In the genomic region with DNA sequence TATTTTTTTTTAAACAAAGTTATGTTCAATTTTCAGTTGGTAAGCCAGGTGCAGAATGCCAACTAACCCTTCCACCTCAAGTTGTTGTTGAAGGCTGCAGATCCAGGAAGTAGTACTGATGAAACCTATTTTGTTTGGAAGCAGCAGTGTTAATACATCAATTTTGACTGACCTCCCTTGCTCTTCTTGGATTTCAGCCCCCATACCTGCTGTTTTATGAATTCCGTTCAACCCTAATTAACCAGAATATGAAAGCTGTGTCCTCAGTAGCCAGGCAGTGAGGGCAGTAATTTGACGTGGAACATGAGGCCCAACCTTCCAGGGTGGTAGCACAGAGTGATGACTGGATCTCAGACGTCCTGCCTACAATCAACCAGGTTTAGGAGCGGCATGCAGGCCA, we compare ENCODE assay signal across 17 cellular contexts.
"Had no signal": no experiment of that assay in that cellular context is flagged by ENCODE, and none has a peak within 500 bp of the region (broad histone marks: within the 10 kb centered on the region; RNA-seq: fewer than 3 reads in every experiment).

No MANE protein-coding gene starts in this region.

- H3K27ac ChIP-seq: foreskin keratinocyte, hepatocyte, parathyroid adenoma, right lobe of liver, stomach, upper lobe of left lung had no signal

- H3K27me3 ChIP-seq: foreskin keratinocyte, hepatocyte, right lobe of liver, stomach, upper lobe of left lung had no signal

- H3K79me2 ChIP-seq: hepatocyte, parathyroid adenoma had no signal

- H3K4me2 ChIP-seq: hepatocyte, smooth muscle cell had no signal

- H3K4me1 ChIP-seq: parathyroid adenoma, right lobe of liver, upper lobe of left lung had no signal

- DNase-seq: activated B cell treated with CpG ODN at 0.5 μM for 24 hours; activated CD4-positive, alpha-beta memory T cell treated with anti-CD3 and anti-CD28 coated beads for 36 hours; activated CD4-positive, alpha-beta T cell treated with anti-CD3 and anti-CD28 coated beads for 4 hours; activated CD8-positive, alpha-beta memory T cell treated with anti-CD3 and anti-CD28 coated beads, Interleukin-2, amount 10 ng/mL, durations not matched to agents 7 days and 5 days; activated naive CD4-positive, alpha-beta T cell; activated naive CD8-positive, alpha-beta T cell treated with anti-CD3 and anti-CD28 coated beads, Interleukin-2, amount 10 ng/mL, durations not matched to agents 7 days and 5 days; amygdala; foreskin keratinocyte; naive thymus-derived CD4-positive, alpha-beta T cell; right lobe of liver; stimulated activated CD4-positive, alpha-beta T cell treated with anti-CD3 and anti-CD28 coated beads, Interleukin-4, amount 100 ng/mL, for 24 hours; stomach; upper lobe of left lung had no signal

- ATAC-seq: activated CD8-positive, alpha-beta memory T cell treated with anti-CD3 and anti-CD28 coated beads, Interleukin-2, amount 10 ng/mL, durations not matched to agents 7 days and 5 days; foreskin keratinocyte; naive thymus-derived CD4-positive, alpha-beta T cell; right lobe of liver; stimulated activated effector memory CD8-positive, alpha-beta T cell treated with anti-CD3 and anti-CD28 coated beads, Interleukin-12 subunit alpha, Interleukin-12 subunit beta, amount 100 ng/mL, for 72 hours had no signal

- H3K9ac ChIP-seq: parathyroid adenoma had no signal

- H3K36me3 ChIP-seq: right lobe of liver, stomach, upper lobe of left lung had no signal

- H3K4me3 ChIP-seq: hepatocyte, right lobe of liver, smooth muscle cell, stomach, upper lobe of left lung had no signal

- H3K9me3 ChIP-seq: right lobe of liver, stomach, upper lobe of left lung had no signal
